10 cellular contexts compared by ENCODE assay signal in genomic region chr20:63911171-63911570, GRCh38. TPM values are rescaled to one million over a fixed set of nuclear protein-coding genes. Genes with fewer than 3 reads are reported as not detected.
DNase-seq lines count a peak whose midpoint lies in the region; ATAC-seq, FAIRE-seq and TF ChIP-seq lines count a peak whose summit lies in the region.
"Had no signal": no experiment of that assay in that cellular context is flagged by ENCODE, and none has a peak within 500 bp of the region (broad histone marks: within the 10 kb centered on the region; RNA-seq: fewer than 3 reads in every experiment).

No MANE protein-coding gene starts in this region.

- H3K9me1 ChIP-seq in keratinocyte (ENCODE audit: control insufficient read depth, extremely low read depth, insufficient read depth, low read length), result peaks cover 2% of the 10 kb centered on the region

- H3K36me3 ChIP-seq in keratinocyte (ENCODE audit: control insufficient read depth in 2 of 2, extremely low read depth in 1 of 2, insufficient read depth in 2 of 2, low read length in 2 of 2), result peaks cover 8 to 16% of the 10 kb centered on the region in 2 experiments

- H3K4me1 Mint-ChIP-seq in activated T-cell treated with anti-CD3 and anti-CD28 coated beads, Interleukin-2, amount 50 U/mL, for 24 hours (ENCODE audit: low read depth), result peaks cover 45% of the 10 kb centered on the region
- peaks cover 38% of the 10 kb centered on the region for H3K4me1 Mint-ChIP-seq in activated CD8-positive, alpha-beta T cell treated with anti-CD3 and anti-CD28 coated beads for 36 hours (ENCODE audit: low read depth)

- peak overlapping the region; percentile 74 for H3K27ac ChIP-seq in keratinocyte (ENCODE audit: control insufficient read depth, insufficient read depth, low read length)
- H3K27ac ChIP-seq in substantia nigra (ENCODE audit: low read depth, low read length, poor library complexity, severe bottlenecking), result peak overlapping the region; percentile 45

- H3K27me3 Mint-ChIP-seq in activated T-cell treated with anti-CD3 and anti-CD28 coated beads, Interleukin-2, amount 50 U/mL, for 24 hours, result no peaks in the 10 kb centered on the region
- H3K27me3 Mint-ChIP-seq in activated CD8-positive, alpha-beta T cell treated with anti-CD3 and anti-CD28 coated beads for 36 hours, result no peaks in the 10 kb centered on the region

- ATAC-seq in activated CD8-positive, alpha-beta T cell treated with anti-CD3 and anti-CD28 coated beads for 36 hours, result peak; percentile 27
- ATAC-seq in HG02623 (IDR thresholded peaks at IDR 0.05; ENCODE audit: unreplicated experiment), result no peak

- dilution Hi-C loops in keratinocyte (cut with MboI; ENCODE audit: extremely low pct_ligation_motif_present, low sequenced_read_pairs), result no loop called here

- peak overlapping the region; percentile 5 to 56 (median 51) for H3K4me3 ChIP-seq in keratinocyte (ENCODE audit: control insufficient read depth in 2 of 3, extremely low read depth in 1 of 3, insufficient read depth in 2 of 3, low read depth in 1 of 3, low read length in 3 of 3)
- H3K4me3 ChIP-seq: MG63 had no signal

- CTCF ChIA-PET in activated CD8-positive, alpha-beta T cell treated with anti-CD3 and anti-CD28 coated beads for 36 hours (lab: Charles Lee), result interaction anchor here (1.7 to 2.5 kb wide), 2 partner anchors 62 to 128 kb away, joined by 6 to 14 read pairs; no protein-coding TSS in a partner anchor

- no peak overlapping the region for H2AFZ ChIP-seq in keratinocyte (ENCODE audit: control insufficient read depth, low read length)

- POLR2A ChIA-PET in activated CD8-positive, alpha-beta T cell treated with anti-CD3 and anti-CD28 coated beads for 36 hours (lab: Charles Lee), result interaction anchor here (0.7 to 0.8 kb wide), 2 partner anchors 10 to 40 kb away, joined by 3 to 4 read pairs; no protein-coding TSS in a partner anchor

- no peak for TF ChIP-seq CTCF in activated CD8-positive, alpha-beta T cell treated with anti-CD3 and anti-CD28 coated beads for 36 hours (IDR thresholded peaks at IDR 0.05)
- TF ChIP-seq CTCF in keratinocyte (optimal IDR thresholded peaks at IDR 0.05 in 1 of 3, IDR thresholded peaks at IDR 0.05 in 1 of 3, conservative IDR thresholded peaks at IDR 0.05 in 1 of 3; ENCODE audit: extremely low read depth in 1 of 3, insufficient read depth in 2 of 3, low read length in 3 of 3), result no peak
- TF ChIP-seq CTCF in GM10266 (IDR thresholded peaks at IDR 0.05; ENCODE audit: control insufficient read depth, insufficient read depth, low read depth, missing control alignments), result no peak

- peaks cover 6% of the 10 kb centered on the region for H4K20me1 ChIP-seq in keratinocyte (ENCODE audit: control insufficient read depth, extremely low read depth, insufficient read depth, low read length)

- peaks cover 37% of the 10 kb centered on the region for H3K36me3 Mint-ChIP-seq in activated T-cell treated with anti-CD3 and anti-CD28 coated beads, Interleukin-2, amount 50 U/mL, for 24 hours (ENCODE audit: low read depth)
- H3K36me3 Mint-ChIP-seq in activated CD8-positive, alpha-beta T cell treated with anti-CD3 and anti-CD28 coated beads for 36 hours (ENCODE audit: low read depth), result peaks cover 20% of the 10 kb centered on the region

- peak overlapping the region; percentile 90 for H3K4me2 ChIP-seq in keratinocyte (ENCODE audit: control insufficient read depth, extremely low read depth, insufficient read depth, low read depth, low read length)

- peak; percentile 51 for FAIRE-seq in keratinocyte (lab: Jason Lieb, UNC)

- peak overlapping the region; percentile 55 for H3K27ac Mint-ChIP-seq in activated T-cell treated with anti-CD3 and anti-CD28 coated beads, Interleukin-2, amount 50 U/mL, for 24 hours
- H3K27ac Mint-ChIP-seq in activated CD8-positive, alpha-beta T cell treated with anti-CD3 and anti-CD28 coated beads for 36 hours, result peak overlapping the region; percentile 3

- no peaks in the 10 kb centered on the region for H3K27me3 ChIP-seq in keratinocyte (ENCODE audit: control insufficient read depth, extremely low read depth, insufficient read depth, low read length)
- H3K27me3 ChIP-seq: MG63 had no signal

- H3K4me1 ChIP-seq in keratinocyte (ENCODE audit: control insufficient read depth, extremely low read depth, insufficient read depth, low read length), result peaks cover 35% of the 10 kb centered on the region

- no peaks in the 10 kb centered on the region for H3K9me3 Mint-ChIP-seq in activated T-cell treated with anti-CD3 and anti-CD28 coated beads, Interleukin-2, amount 50 U/mL, for 24 hours
- H3K9me3 Mint-ChIP-seq in activated CD8-positive, alpha-beta T cell treated with anti-CD3 and anti-CD28 coated beads for 36 hours, result no peaks in the 10 kb centered on the region

- no peak for DNase-seq in activated T-cell treated with anti-CD3 and anti-CD28 coated beads, Interleukin-2, amount 50 U/mL, for 24 hours
- no peak for DNase-seq in activated T-cell treated with anti-CD3 and anti-CD28 coated beads, Interleukin-2, amount 50 U/mL, for 1 hour
- DNase-seq in activated CD8-positive, alpha-beta T cell treated with anti-CD3 and anti-CD28 coated beads for 36 hours, result no peak
- DNase-seq in keratinocyte (ENCODE audit: low read depth, low spot score) (peak; percentile 72), substantia nigra (lab: John Stamatoyannopoulos, UW) (peak in 38 of 49 donors; percentile 8 to 71 (median 42)), GM10266 (ENCODE audit: extremely low spot score) (no peak)
- no peak for DNase-seq in activated effector memory CD4-positive, alpha-beta T cell treated with anti-CD3 and anti-CD28 coated beads, Interleukin-2, amount 50 U/mL, for 16 hours
- DNase-seq: erythroblast, MG63 had no signal

- intact Hi-C loops in activated CD8-positive, alpha-beta T cell treated with anti-CD3 and anti-CD28 coated beads for 36 hours (cut with micrococcal nuclease), result no loop called here

- H3K9me3 ChIP-seq in keratinocyte (ENCODE audit: control insufficient read depth, low read depth, low read length), result no peaks in the 10 kb centered on the region
- H3K9me3 ChIP-seq: MG63 had no signal

- H3K9ac ChIP-seq in keratinocyte (ENCODE audit: control insufficient read depth, extremely low read depth, insufficient read depth, low read length), result peak overlapping the region; percentile 65

- peaks cover 90% of the 10 kb centered on the region for H3K79me2 ChIP-seq in keratinocyte (ENCODE audit: control insufficient read depth, insufficient read depth, low read length)

- H3K4me3 Mint-ChIP-seq in activated T-cell treated with anti-CD3 and anti-CD28 coated beads, Interleukin-2, amount 50 U/mL, for 24 hours, result no peak overlapping the region
- no peak overlapping the region for H3K4me3 Mint-ChIP-seq in activated CD8-positive, alpha-beta T cell treated with anti-CD3 and anti-CD28 coated beads for 36 hours

RNA-seq across cellular contexts. Expression of gene DNAJC5, which starts 16.2 kb away (rescaled TPM):
- total RNA-seq in activated CD8-positive, alpha-beta T cell treated with anti-CD3 and anti-CD28 coated beads for 36 hours, result 10 to 100 TPM; 32.2 to 32.5 TPM
- polyA plus RNA-seq in keratinocyte, result 43.7 to 62.0 TPM (median 59.0 TPM) in 3 replicates
- 19.8 TPM for polyA plus RNA-seq in keratinocyte (2011; ENCODE audit: low read depth)
- polyA plus RNA-seq in keratinocyte (2011; cell fraction: cytosol; rRNA removed), result 33.5 and 57.9 TPM in 2 replicates
- 62.9 and 73.4 TPM in 2 replicates for polyA plus RNA-seq in keratinocyte (2011; cell fraction: nucleus; rRNA removed)
- polyA plus RNA-seq in keratinocyte (2012; ENCODE audit: low replicate concordance), result 36.8 and 69.6 TPM in 2 replicates
- 69.2 to 101 TPM (median 96.1 TPM) in 3 replicates for polyA minus RNA-seq in keratinocyte
- 107 TPM for polyA minus RNA-seq in keratinocyte (2011; cell fraction: cytosol; rRNA and poly(A)+ RNA removed)
- polyA minus RNA-seq in keratinocyte (2011; cell fraction: nucleus; rRNA and poly(A)+ RNA removed), result 72.7 and 86.0 TPM in 2 replicates

RNA-seq across cellular contexts. Expression of gene UCKL1, which starts 45.0 kb away (rescaled TPM):
- 10 to 100 TPM; 31.5 to 32.6 TPM for total RNA-seq in activated CD8-positive, alpha-beta T cell treated with anti-CD3 and anti-CD28 coated beads for 36 hours
- polyA plus RNA-seq in keratinocyte, result 24.1 to 42.2 TPM (median 28.7 TPM) in 3 replicates
- 16.9 TPM for polyA plus RNA-seq in keratinocyte (2011; ENCODE audit: low read depth)
- polyA plus RNA-seq in keratinocyte (2011; cell fraction: cytosol; rRNA removed), result 19.8 and 32.7 TPM in 2 replicates
- polyA plus RNA-seq in keratinocyte (2011; cell fraction: nucleus; rRNA removed), result 61.6 and 80.2 TPM in 2 replicates
- 21.7 and 23.1 TPM in 2 replicates for polyA plus RNA-seq in keratinocyte (2012; ENCODE audit: low replicate concordance)
- 23.3 to 28.6 TPM (median 28.4 TPM) in 3 replicates for polyA minus RNA-seq in keratinocyte
- polyA minus RNA-seq in keratinocyte (2011; cell fraction: cytosol; rRNA and poly(A)+ RNA removed), result 34.1 TPM
- polyA minus RNA-seq in keratinocyte (2011; cell fraction: nucleus; rRNA and poly(A)+ RNA removed), result 25.4 and 26.4 TPM in 2 replicates

RNA-seq across cellular contexts. Expression of gene TPD52L2, which starts 46.1 kb away (rescaled TPM):
- 10 to 100 TPM; 43.1 to 44.6 TPM for total RNA-seq in activated CD8-positive, alpha-beta T cell treated with anti-CD3 and anti-CD28 coated beads for 36 hours
- polyA plus RNA-seq in keratinocyte, result 177 to 208 TPM (median 200 TPM) in 3 replicates
- polyA plus RNA-seq in keratinocyte (2011; ENCODE audit: low read depth), result 70.9 TPM
- polyA plus RNA-seq in keratinocyte (2011; cell fraction: cytosol; rRNA removed), result 210 and 229 TPM in 2 replicates
- 150 and 178 TPM in 2 replicates for polyA plus RNA-seq in keratinocyte (2011; cell fraction: nucleus; rRNA removed)
- 124 and 144 TPM in 2 replicates for polyA plus RNA-seq in keratinocyte (2012; ENCODE audit: low replicate concordance)
- 112 to 135 TPM (median 117 TPM) in 3 replicates for polyA minus RNA-seq in keratinocyte
- 247 TPM for polyA minus RNA-seq in keratinocyte (2011; cell fraction: cytosol; rRNA and poly(A)+ RNA removed)
- polyA minus RNA-seq in keratinocyte (2011; cell fraction: nucleus; rRNA and poly(A)+ RNA removed), result 75.1 and 94.8 TPM in 2 replicates

RNA-seq across cellular contexts. Expression of gene ABHD16B, which starts 49.9 kb away (rescaled TPM):
- total RNA-seq in activated CD8-positive, alpha-beta T cell treated with anti-CD3 and anti-CD28 coated beads for 36 hours, result not detected
- not detected in 3 replicates for polyA plus RNA-seq in keratinocyte
- polyA plus RNA-seq in keratinocyte (2011; ENCODE audit: low read depth), result not detected
- polyA plus RNA-seq in keratinocyte (2011; cell fraction: cytosol; rRNA removed), result not detected in 2 replicates
- polyA plus RNA-seq in keratinocyte (2011; cell fraction: nucleus; rRNA removed), result not detected in 2 replicates
- not detected in 2 replicates for polyA plus RNA-seq in keratinocyte (2012; ENCODE audit: low replicate concordance)
- polyA minus RNA-seq in keratinocyte, result not detected in 3 replicates
- not detected for polyA minus RNA-seq in keratinocyte (2011; cell fraction: cytosol; rRNA and poly(A)+ RNA removed)
- not detected in 2 replicates for polyA minus RNA-seq in keratinocyte (2011; cell fraction: nucleus; rRNA and poly(A)+ RNA removed)

RNA-seq across cellular contexts. Expression of gene ZNF512B, which starts 58.6 kb away (rescaled TPM):
- total RNA-seq in activated CD8-positive, alpha-beta T cell treated with anti-CD3 and anti-CD28 coated beads for 36 hours, result 1 to 10 TPM; 7.5 to 8.6 TPM
- polyA plus RNA-seq in keratinocyte, result 2.4 to 4.4 TPM (median 3.8 TPM) in 3 replicates
- 1.6 TPM for polyA plus RNA-seq in keratinocyte (2011; ENCODE audit: low read depth)
- polyA plus RNA-seq in keratinocyte (2011; cell fraction: cytosol; rRNA removed), result 2.5 and 4.4 TPM in 2 replicates
- polyA plus RNA-seq in keratinocyte (2011; cell fraction: nucleus; rRNA removed), result 12.8 and 17.8 TPM in 2 replicates
- 4.8 and 10.8 TPM in 2 replicates for polyA plus RNA-seq in keratinocyte (2012; ENCODE audit: low replicate concordance)
- 4.3 to 11.5 TPM (median 4.4 TPM) in 3 replicates for polyA minus RNA-seq in keratinocyte
- polyA minus RNA-seq in keratinocyte (2011; cell fraction: cytosol; rRNA and poly(A)+ RNA removed), result 9.4 TPM
- 7.5 and 7.9 TPM in 2 replicates for polyA minus RNA-seq in keratinocyte (2011; cell fraction: nucleus; rRNA and poly(A)+ RNA removed)

Comparison
In these comparisons a context has a peak if more than half of its experiments do, and no peak if none do; other contexts are left out.
1. DNase-seq: peak in keratinocyte (single experiment) and substantia nigra (38 of 49); none in activated T-cell treated with anti-CD3 and anti-CD28 coated beads, Interleukin-2, amount 50 U/mL, for 24 hours (single experiment), activated T-cell treated with anti-CD3 and anti-CD28 coated beads, Interleukin-2, amount 50 U/mL, for 1 hour (single experiment), activated CD8-positive, alpha-beta T cell treated with anti-CD3 and anti-CD28 coated beads for 36 hours (single experiment), GM10266 (single experiment) and activated effector memory CD4-positive, alpha-beta T cell treated with anti-CD3 and anti-CD28 coated beads, Interleukin-2, amount 50 U/mL, for 16 hours (single experiment).